ENCODE assay signal across 5 cellular contexts in genomic region chr4:95379633-95380032, GRCh38.
"Had no signal": no experiment of that assay in that cellular context is flagged by ENCODE, and none has a peak within 500 bp of the region (broad histone marks: within the 10 kb centered on the region; RNA-seq: fewer than 3 reads in every experiment).

No MANE protein-coding gene starts in this region.

- ATAC-seq: GM23338, HepG2 had no signal

- H3K36me3 Mint-ChIP-seq: IgD-negative memory B cell had no signal

- H3K27ac Mint-ChIP-seq: GM23338, H9, IgD-negative memory B cell had no signal

- DNase-seq: H9, HCEC 1CT had no signal

- H3K9me3 Mint-ChIP-seq: GM23338, H9 had no signal

- H3K4me1 Mint-ChIP-seq: IgD-negative memory B cell had no signal

- H3K27me3 Mint-ChIP-seq: IgD-negative memory B cell had no signal

- H3K4me3 Mint-ChIP-seq: GM23338, H9, IgD-negative memory B cell had no signal
